In genomic region chr1:151673407-151673806, GRCh38 we compare ENCODE assay signal across 39 cellular contexts. TPM values are rescaled to one million over a fixed set of nuclear protein-coding genes. Genes with fewer than 3 reads are reported as not detected.
"Had no signal": no experiment of that assay in that cellular context is flagged by ENCODE, and none has a peak within 500 bp of the region (broad histone marks: within the 10 kb centered on the region; RNA-seq: fewer than 3 reads in every experiment).

No MANE protein-coding gene starts in this region.

- DNase-seq: Karpas-422, Kasumi-1, MG63, MM.1S, MV-4-11, NCI-H1048, NCI-H1092, NCI-H1092 treated with DMSO at 0.1 percent for 48 hours, NCI-H1105, NCI-H1105 treated with DMSO at 0.1 percent for 48 hours, NCI-H1417, NCI-H1417 treated with DMSO at 0.1 percent for 48 hours, NCI-H1436, NCI-H1436 treated with DMSO at 0.1 percent for 48 hours, NCI-H146, NCI-H1694, NCI-H1694 treated with DMSO at 0.1 percent for 48 hours, NCI-H187, NCI-H187 treated with DMSO at 0.1 percent for 48 hours, NCI-H1930, NCI-H2029, NCI-H2081, NCI-H2081 treated with DMSO at 0.1 percent for 48 hours, NCI-H2107, NCI-H2171, NCI-H2171 treated with DMSO at 0.1 percent for 48 hours, NCI-H2227 treated with DMSO at 0.1 percent for 48 hours, NCI-H226, NCI-H345, NCI-H446, NCI-H446 treated with DMSO at 0.1 percent for 48 hours, NCI-H510A, NCI-H510A treated with DMSO at 0.1 percent for 48 hours, NCI-H524 had no signal

- H3K9me3 ChIP-seq: MG63 had no signal

- H3K27ac ChIP-seq: KMS-11 had no signal

- H3K4me2 ChIP-seq: KMS-11 had no signal

- H3K4me3 ChIP-seq: MG63 had no signal

RNA-seq across cellular contexts. Expression of gene CELF3, which starts 43.2 kb away (rescaled TPM):
- total RNA-seq: LHCN-M2, M059J, MCF 10A, NCI-H460 had no signal

RNA-seq across cellular contexts. Expression of gene RIIAD1, which starts 47.9 kb away (rescaled TPM):
- total RNA-seq: LHCN-M2, M059J, MCF 10A, NCI-H460 had no signal
